In genomic region chr11:16925495-16926065, GRCh38 we compare ENCODE assay signal across 8 cellular contexts.
DNase-seq lines count a peak whose midpoint lies in the region; ATAC-seq and TF ChIP-seq lines count a peak whose summit lies in the region.

No MANE protein-coding gene starts in this region.

- no peak overlapping the region for H4K91ac ChIP-seq in IMR-90 (ENCODE audit: insufficient read depth, low read depth, low read length)

- H3K4me1 Mint-ChIP-seq in activated CD8-positive, alpha-beta memory T cell treated with anti-CD3 and anti-CD28 coated beads, Interleukin-2, amount 10 ng/mL, durations not matched to agents 7 days and 5 days, result peaks cover 10% of the 10 kb centered on the region
- peaks cover 9% of the 10 kb centered on the region for H3K4me1 Mint-ChIP-seq in activated naive CD8-positive, alpha-beta T cell treated with anti-CD3 and anti-CD28 coated beads for 36 hours

- no peak overlapping the region for H2BK120ac ChIP-seq in IMR-90 (ENCODE audit: low read depth, low read length)

- no peak overlapping the region for H2AK5ac ChIP-seq in IMR-90 (ENCODE audit: low read depth, low read length)

- no peak overlapping the region for H3K27ac ChIP-seq in IMR-90 (ENCODE audit: insufficient read depth, low read length)
- H3K27ac ChIP-seq in right cardiac atrium (ENCODE audit: low read length), result peak overlapping the region; percentile 24

- no peak for TF ChIP-seq POLR2A in IMR-90 (IDR thresholded peaks at IDR 0.05; ENCODE audit: low read depth, low read length)

- no peak overlapping the region for H3K18ac ChIP-seq in IMR-90 (ENCODE audit: low read depth, low read length)

- CTCF ChIA-PET in activated CD8-positive, alpha-beta memory T cell treated with anti-CD3 and anti-CD28 coated beads, Interleukin-2, amount 10 ng/mL, durations not matched to agents 7 days and 5 days (lab: Charles Lee), result no interaction called here
- CTCF ChIA-PET in IMR-90 (lab: Yijun Ruan, JAX), result no interaction called here

- peaks cover 58% of the 10 kb centered on the region for H3K27me3 ChIP-seq in IMR-90 (ENCODE audit: control insufficient read depth, insufficient read depth, low read length)
- H3K27me3 ChIP-seq in right cardiac atrium (ENCODE audit: control insufficient read depth, insufficient read depth), result no peaks in the 10 kb centered on the region

- DNase-seq in activated CD8-positive, alpha-beta memory T cell treated with anti-CD3 and anti-CD28 coated beads, Interleukin-2, amount 10 ng/mL, durations not matched to agents 7 days and 5 days, result no peak
- DNase-seq in activated CD8-positive, alpha-beta memory T cell treated with anti-CD3 and anti-CD28 coated beads, Interleukin-2, amount 50 U/mL, for 48 hours, result no peak
- DNase-seq in IMR-90 (no peak), right cardiac atrium (peak; percentile 42 to 80 (median 76)), retina (peak; percentile 86), NOMO-1 treated with DMSO at 0.1 percent for 48 hours (lab: John Stamatoyannopoulos, UW; ENCODE audit: unreplicated experiment) (no peak), NCI-H446 treated with DMSO at 0.1 percent for 48 hours (lab: John Stamatoyannopoulos, UW) (no peak)
- peak; percentile 36 for DNase-seq in activated naive CD8-positive, alpha-beta T cell treated with anti-CD3 and anti-CD28 coated beads for 36 hours

- no peak overlapping the region for H3K4ac ChIP-seq in IMR-90 (ENCODE audit: low read depth, low read length)

- no peak overlapping the region for H3K9ac ChIP-seq in IMR-90 (ENCODE audit: low read depth, low read length)

- H4K8ac ChIP-seq in IMR-90 (ENCODE audit: low read depth in 2 of 2, low read length in 2 of 2), result no peak overlapping the region

- H3K36me3 Mint-ChIP-seq in activated CD8-positive, alpha-beta memory T cell treated with anti-CD3 and anti-CD28 coated beads, Interleukin-2, amount 10 ng/mL, durations not matched to agents 7 days and 5 days, result no peaks in the 10 kb centered on the region
- H3K36me3 Mint-ChIP-seq in activated naive CD8-positive, alpha-beta T cell treated with anti-CD3 and anti-CD28 coated beads for 36 hours, result no peaks in the 10 kb centered on the region

- no peaks in the 10 kb centered on the region for H3K9me1 ChIP-seq in IMR-90 (ENCODE audit: insufficient read depth, low read length)

- H3K27ac Mint-ChIP-seq in activated CD8-positive, alpha-beta memory T cell treated with anti-CD3 and anti-CD28 coated beads, Interleukin-2, amount 10 ng/mL, durations not matched to agents 7 days and 5 days, result no peak overlapping the region
- peak overlapping the region; percentile 48 for H3K27ac Mint-ChIP-seq in activated naive CD8-positive, alpha-beta T cell treated with anti-CD3 and anti-CD28 coated beads for 36 hours

- H3K4me3 ChIP-seq in IMR-90 (ENCODE audit: insufficient read depth, low read depth, low read length) (peak overlapping the region; percentile 25; the same call in 1 of the 2 replicates), right cardiac atrium (ENCODE audit: low read length) (peak overlapping the region; percentile 21)

- peaks cover 64% of the 10 kb centered on the region for H3K27me3 Mint-ChIP-seq in activated CD8-positive, alpha-beta memory T cell treated with anti-CD3 and anti-CD28 coated beads, Interleukin-2, amount 10 ng/mL, durations not matched to agents 7 days and 5 days
- peaks cover 60% of the 10 kb centered on the region for H3K27me3 Mint-ChIP-seq in activated naive CD8-positive, alpha-beta T cell treated with anti-CD3 and anti-CD28 coated beads for 36 hours

- H4K20me1 ChIP-seq in IMR-90 (ENCODE audit: insufficient read depth, low read length), result no peaks in the 10 kb centered on the region; the same call in 1 of the 2 replicates

- dilution Hi-C loops in IMR-90 (cut with HindIII; ENCODE audit: low sequenced_read_pairs, unreplicated experiment), result no loop called here

- POLR2A ChIA-PET in IMR-90 (lab: Charles Lee; ENCODE audit: unreplicated experiment), result no interaction called here

- BruUV-seq in IMR-90 (replicated peaks; lab: Mats Ljungman, UMichigan), result no TSS peak

- WGBS in IMR-90 (ENCODE audit: extremely low coverage in 2 of 2, insufficient read length in 1 of 2), 2 experiments, result 1% methylated on average over 19 of the region's 56 CpGs; no CpG with 5 or more reads in 1 of the 2 experiments
- WGBS in right cardiac atrium, result under 1% methylated on average over 56 of the region's 56 CpGs

- intact Hi-C loops in IMR-90 (cut with micrococcal nuclease) (no loop called here), right cardiac atrium (cut with DNase I) (no loop called here)

- no peak overlapping the region for H4K5ac ChIP-seq in IMR-90 (ENCODE audit: low read depth, low read length)

- H3K4me1 ChIP-seq in IMR-90 (ENCODE audit: control insufficient read depth, insufficient read depth, low read length) (no peaks in the 10 kb centered on the region), right cardiac atrium (ENCODE audit: control insufficient read depth, insufficient read depth, low read length) (peaks cover 5% of the 10 kb centered on the region)

- H3K36me3 ChIP-seq in IMR-90 (ENCODE audit: control insufficient read depth, insufficient read depth, low read length), result no peaks in the 10 kb centered on the region

- no peak overlapping the region for H3K23ac ChIP-seq in IMR-90 (ENCODE audit: low read depth, low read length)

- no peaks in the 10 kb centered on the region for H3K9me3 Mint-ChIP-seq in activated CD8-positive, alpha-beta memory T cell treated with anti-CD3 and anti-CD28 coated beads, Interleukin-2, amount 10 ng/mL, durations not matched to agents 7 days and 5 days (ENCODE audit: low read depth)
- no peaks in the 10 kb centered on the region for H3K9me3 Mint-ChIP-seq in activated naive CD8-positive, alpha-beta T cell treated with anti-CD3 and anti-CD28 coated beads for 36 hours

- no peak for TF ChIP-seq RAD21 in IMR-90 (IDR thresholded peaks at IDR 0.05; ENCODE audit: low read length)

- H3K14ac ChIP-seq in IMR-90 (replicated peaks; ENCODE audit: low read depth, low read length), result no peak overlapping the region

- in situ Hi-C loops in IMR-90 (cut with MboI; ENCODE audit: low sequenced_read_pairs), result loop anchor here (25.0 kb wide), 1 partner anchor 587 kb away; no protein-coding TSS in a partner anchor

- no peak overlapping the region for H2BK5ac ChIP-seq in IMR-90 (ENCODE audit: low read depth, low read length, poor library complexity, severe bottlenecking)

- no peak for TF ChIP-seq CTCF in IMR-90 (conservative IDR thresholded peaks at IDR 0.05; ENCODE audit: low read depth, low read length)

- no peak overlapping the region for H3K56ac ChIP-seq in IMR-90 (ENCODE audit: extremely low read depth, insufficient read depth, low read length)

- peak overlapping the region; percentile 62 for H2AFZ ChIP-seq in IMR-90 (replicated peaks; ENCODE audit: low read length, poor library complexity)

- H3K4me3 Mint-ChIP-seq in activated CD8-positive, alpha-beta memory T cell treated with anti-CD3 and anti-CD28 coated beads, Interleukin-2, amount 10 ng/mL, durations not matched to agents 7 days and 5 days, result peak overlapping the region; percentile 65
- peak overlapping the region; percentile 80 for H3K4me3 Mint-ChIP-seq in activated naive CD8-positive, alpha-beta T cell treated with anti-CD3 and anti-CD28 coated beads for 36 hours

- H2BK15ac ChIP-seq in IMR-90 (ENCODE audit: low read depth, low read length), result no peak overlapping the region

- peak; percentile 56 for ATAC-seq in activated CD8-positive, alpha-beta memory T cell treated with anti-CD3 and anti-CD28 coated beads, Interleukin-2, amount 10 ng/mL, durations not matched to agents 7 days and 5 days
- peak; percentile 84 for ATAC-seq in IMR-90 (ENCODE audit: low read depth)
- peak; percentile 72 to 81 for ATAC-seq in right cardiac atrium

- peak overlapping the region; percentile 48 for H3K4me2 ChIP-seq in IMR-90 (ENCODE audit: low read depth, low read length)

- H3K79me1 ChIP-seq in IMR-90 (ENCODE audit: low read depth in 1 of 2, low read length in 2 of 2), result no peaks in the 10 kb centered on the region

- H2AK9ac ChIP-seq in IMR-90 (replicated peaks; ENCODE audit: low read depth, low read length, poor library complexity), result no peak overlapping the region

- no peak overlapping the region for H2BK20ac ChIP-seq in IMR-90 (ENCODE audit: low read depth, low read length)

- no peaks in the 10 kb centered on the region for H3K9me3 ChIP-seq in IMR-90 (ENCODE audit: control insufficient read depth, insufficient read depth, low read length)
- no peaks in the 10 kb centered on the region for H3K9me3 ChIP-seq in right cardiac atrium (ENCODE audit: control insufficient read depth, low read length)

TF ChIP-seq in IMR-90, 13 proteins besides CTCF, POLR2A, EP300 and RAD21:
- TF ChIP-seq CEBPB (IDR thresholded peaks at IDR 0.05; ENCODE audit: low read depth, low read length) (no peak), FOS (IDR thresholded peaks at IDR 0.05; ENCODE audit: low read depth, low read length) (no peak), MXI1 (IDR thresholded peaks at IDR 0.05; ENCODE audit: borderline replicate concordance, low read depth, low read length) (no peak)

Comparison
In these comparisons a context has a peak if more than half of its experiments do, and no peak if none do; other contexts are left out.
1. DNase-seq: peak in activated naive CD8-positive, alpha-beta T cell treated with anti-CD3 and anti-CD28 coated beads for 36 hours (single experiment), right cardiac atrium (3 of 3) and retina (single experiment); none in activated CD8-positive, alpha-beta memory T cell treated with anti-CD3 and anti-CD28 coated beads, Interleukin-2, amount 10 ng/mL, durations not matched to agents 7 days and 5 days (single experiment), activated CD8-positive, alpha-beta memory T cell treated with anti-CD3 and anti-CD28 coated beads, Interleukin-2, amount 50 U/mL, for 48 hours (single experiment), IMR-90 (single experiment), NOMO-1 treated with DMSO at 0.1 percent for 48 hours (single experiment) and NCI-H446 treated with DMSO at 0.1 percent for 48 hours (single experiment).
2. Peak in every context shown above with its lines, with median percentiles within 50 percentile points of each other: ATAC-seq.